8 cellular contexts compared by ENCODE assay signal in genomic region chr3:148943531-148944200, GRCh38. TPM values are rescaled to one million over a fixed set of nuclear protein-coding genes. Genes with fewer than 3 reads are reported as not detected.
DNase-seq lines count a peak whose midpoint lies in the region; ATAC-seq, FAIRE-seq and TF ChIP-seq lines count a peak whose summit lies in the region.

No MANE protein-coding gene starts in this region.

- no peak overlapping the region for H3K4me3 ChIP-seq in SJSA1
- no peak overlapping the region for H3K4me3 ChIP-seq in mucosa of descending colon

- H3K4me1 ChIP-seq in SJSA1 (replicated peaks) (peaks cover 13% of the 10 kb centered on the region), mucosa of descending colon (ENCODE audit: low read depth) (no peaks in the 10 kb centered on the region)

- peak; percentile 99 for ATAC-seq in GM18520 (IDR thresholded peaks at IDR 0.05; ENCODE audit: unreplicated experiment)
- peak; percentile 99 for ATAC-seq in HG02885 (IDR thresholded peaks at IDR 0.05; ENCODE audit: poor library complexity, unreplicated experiment)
- ATAC-seq in mucosa of descending colon: peak; percentile 72

- H3K36me3 ChIP-seq in SJSA1 (no peaks in the 10 kb centered on the region), mucosa of descending colon (ENCODE audit: low read depth) (no peaks in the 10 kb centered on the region)

- no peaks in the 10 kb centered on the region for H3K27me3 ChIP-seq in SJSA1 (replicated peaks)

- DNase-seq in COLO668 (lab: John Stamatoyannopoulos, UW; ENCODE audit: unreplicated experiment) (peak; percentile 6), NCI-H1105 (lab: John Stamatoyannopoulos, UW) (peak; percentile 90), SJSA1 (ENCODE audit: low read depth in 1 of 2, low spot score in 2 of 2) (peak; percentile 74 to 89), mucosa of descending colon (peak in 1 of 3 donors; percentile 42), posterior cingulate gyrus (no peak)

- H3K9me3 ChIP-seq in SJSA1 (replicated peaks) (no peaks in the 10 kb centered on the region), mucosa of descending colon (no peaks in the 10 kb centered on the region)

- peak; percentile 39 for TF ChIP-seq CTCF in mucosa of descending colon (IDR thresholded peaks at IDR 0.05)

- intact Hi-C loops in mucosa of descending colon (cut with DNase I, micrococcal nuclease): loop anchor here in 1 of 2 donors (5.0 to 10.0 kb wide), 2 partner anchors 81 to 559 kb away; no protein-coding TSS in a partner anchor
- intact Hi-C loops in posterior cingulate gyrus (cut with DNase I): loop anchor here (1.0 kb wide), 2 partner anchors 82 to 216 kb away; no protein-coding TSS in a partner anchor

- H3K27ac ChIP-seq in SJSA1: no peak overlapping the region

- peak; percentile 43 for FAIRE-seq in endometrium (lab: Jason Lieb, UNC)

RNA-seq across cellular contexts. Expression of gene GYG1, which starts 47.7 kb away (rescaled TPM):
- total RNA-seq in SJSA1 (2014; rRNA removed; shearing (Covaris generic)): 14.1 and 16.7 TPM in 2 replicates
- total RNA-seq in mucosa of descending colon: 100 to 1,000 TPM in 1 of 3 donors, 10 to 100 TPM in 2; 16.6 to 132 (median 26.1) TPM

Comparison
In these comparisons a context has a peak if more than half of its experiments do, and no peak if none do; other contexts are left out.
1. DNase-seq: peak in COLO668 (single experiment), NCI-H1105 (single experiment) and SJSA1 (2 of 2); none in posterior cingulate gyrus (0 of 10).
2. Peak in every context shown above with its lines, with median percentiles within 50 percentile points of each other: ATAC-seq.